ENCODE assay signal across 1 cellular context in genomic region chr6:152696543-152696942, GRCh38.
TF ChIP-seq lines count a peak whose summit lies in the region.

No MANE protein-coding gene starts in this region.

TF ChIP-seq in SK-N-SH, 30 proteins besides CTCF, POLR2A, EP300 and RAD21 (continued from another document):
- no peak for TF ChIP-seq RXRA (IDR thresholded peaks at IDR 0.05; ENCODE audit: borderline replicate concordance, low read depth)
- TF ChIP-seq NRF1 (IDR thresholded peaks at IDR 0.05; ENCODE audit: low read depth, low read length), result no peak
- TF ChIP-seq EZH2phosphoT487 (IDR thresholded peaks at IDR 0.05; ENCODE audit: borderline replicate concordance, low read depth), result no peak
- no peak for TF ChIP-seq USF2 (IDR thresholded peaks at IDR 0.05; ENCODE audit: borderline replicate concordance, low read depth, low read length)
- no peak for TF ChIP-seq USF1 (IDR thresholded peaks at IDR 0.05; ENCODE audit: borderline replicate concordance, low read depth)
- no peak for TF ChIP-seq CHD2 (IDR thresholded peaks at IDR 0.05; ENCODE audit: low read length, partially characterized antibody)
- TF ChIP-seq TCF12 (IDR thresholded peaks at IDR 0.05), result peak; percentile 51
- peak; percentile 80 for TF ChIP-seq PBX3 (IDR thresholded peaks at IDR 0.05)
- no peak for TF ChIP-seq GATA2 (CRISPR knock-in tag; IDR thresholded peaks at IDR 0.05)
- TF ChIP-seq ZBTB33 (IDR thresholded peaks at IDR 0.05; ENCODE audit: borderline replicate concordance, low read depth), result no peak
- no peak for TF ChIP-seq MEF2A (IDR thresholded peaks at IDR 0.05; ENCODE audit: borderline replicate concordance, low read depth)
- peak; percentile 49; the same call in 1 of the 2 replicates for TF ChIP-seq TEAD4 (IDR thresholded peaks at IDR 0.05; ENCODE audit: borderline replicate concordance, insufficient read depth)
- no peak for TF ChIP-seq RCOR1 (IDR thresholded peaks at IDR 0.05; ENCODE audit: low read length)
